ENCODE assay signal across 8 cellular contexts in genomic region chr1:151763990-151764389, GRCh38. TPM values are rescaled to one million over a fixed set of nuclear protein-coding genes. Genes with fewer than 3 reads are reported as not detected.
DNase-seq lines count a peak whose midpoint lies in the region; ATAC-seq, FAIRE-seq and TF ChIP-seq lines count a peak whose summit lies in the region.

No MANE protein-coding gene starts in this region.

- no peaks in the 10 kb centered on the region for H3K9me3 ChIP-seq in T-helper 17 cell (ENCODE audit: control insufficient read depth, low read length, poor library complexity, severe bottlenecking)
- no peaks in the 10 kb centered on the region for H3K9me3 ChIP-seq in skeletal muscle satellite cell (replicated peaks; ENCODE audit: low read length)

- DNase-seq in GM12892 (ENCODE audit: insufficient read length) (no peak), T-helper 17 cell (no peak), foreskin keratinocyte (no peak), SIG-M5 (lab: John Stamatoyannopoulos, UW) (no peak), D341Med (ENCODE audit: low spot score) (no peak)

- no peaks in the 10 kb centered on the region for H3K27me3 Mint-ChIP-seq in T-helper 17 cell

- FAIRE-seq in GM12892 (lab: Jason Lieb, UNC), result peak; percentile 54

- peak overlapping the region; percentile 87 for H3K9ac ChIP-seq in skeletal muscle satellite cell (ENCODE audit: low read depth, low read length)

- H3K36me3 Mint-ChIP-seq in T-helper 17 cell (ENCODE audit: low read depth), result no peaks in the 10 kb centered on the region

- H3K4me1 Mint-ChIP-seq in T-helper 17 cell, result peaks cover 11% of the 10 kb centered on the region

- peak overlapping the region; percentile 74 for H3K4me3 ChIP-seq in skeletal muscle satellite cell (ENCODE audit: low read length)

- H3K27ac ChIP-seq in foreskin keratinocyte, result peak overlapping the region; percentile 78

- TF ChIP-seq POLR2A in GM12892 (IDR thresholded peaks at IDR 0.05; ENCODE audit: low read depth, low read length), result no peak

- peak overlapping the region; percentile 92 for H3K4me2 ChIP-seq in skeletal muscle satellite cell (ENCODE audit: low read length)

- H3K36me3 ChIP-seq in skeletal muscle satellite cell (ENCODE audit: insufficient read depth, low read length), result peaks cover 25% of the 10 kb centered on the region

- TF ChIP-seq CTCF in foreskin keratinocyte (conservative IDR thresholded peaks at IDR 0.05), result no peak

- H3K27me3 ChIP-seq in foreskin keratinocyte, result no peaks in the 10 kb centered on the region
- H3K27me3 ChIP-seq in skeletal muscle satellite cell (ENCODE audit: control insufficient read depth, insufficient read depth, low read length), result no peaks in the 10 kb centered on the region

- peaks cover 8% of the 10 kb centered on the region for H3K4me1 ChIP-seq in foreskin keratinocyte
- H3K4me1 ChIP-seq in skeletal muscle satellite cell (ENCODE audit: control insufficient read depth, insufficient read depth, low read length), result peaks cover 15% of the 10 kb centered on the region

- peak overlapping the region; percentile 94 for H3K27ac Mint-ChIP-seq in T-helper 17 cell

- peak overlapping the region; percentile 94 for H3K4me3 Mint-ChIP-seq in T-helper 17 cell

- ATAC-seq in T-helper 17 cell (no peak), foreskin keratinocyte (no peak), GM18520 (IDR thresholded peaks at IDR 0.05; ENCODE audit: unreplicated experiment) (no peak), HG03520 (IDR thresholded peaks at IDR 0.05; ENCODE audit: unreplicated experiment) (no peak)

RNA-seq across cellular contexts. Expression of gene MRPL9, which starts 0.7 kb away (rescaled TPM):
- polyA plus RNA-seq in GM12892 (2012; ENCODE audit: missing spikeins), result 95.4 TPM
- total RNA-seq in T-helper 17 cell (100 to 1,000 TPM in 1 of 2 donors, 10 to 100 TPM in 1; 99.8 to 124 TPM), foreskin keratinocyte (91.3 and 101 TPM in 2 replicates)
- 98.1 and 105 TPM in 2 replicates for polyA plus RNA-seq in foreskin keratinocyte
- total RNA-seq in skeletal muscle satellite cell (2012; rRNA removed), result 85.0 and 104 TPM in 2 replicates

RNA-seq across cellular contexts. Expression of gene TDRKH, which starts 26.3 kb away (rescaled TPM):
- polyA plus RNA-seq in GM12892 (2012; ENCODE audit: missing spikeins), result 6.4 TPM
- total RNA-seq in T-helper 17 cell (10 to 100 TPM; 11.3 to 17.7 TPM), foreskin keratinocyte (9.4 and 12.4 TPM in 2 replicates)
- polyA plus RNA-seq in foreskin keratinocyte, result 5.2 and 6.2 TPM in 2 replicates
- total RNA-seq in skeletal muscle satellite cell (2012; rRNA removed), result 1.5 and 2.0 TPM in 2 replicates

RNA-seq across cellular contexts. Expression of gene LINGO4, which starts 41.2 kb away (rescaled TPM):
- polyA plus RNA-seq in GM12892 (2012; ENCODE audit: missing spikeins), result not detected
- 1 to 10 TPM in 1 of 2 donors, under 1 TPM in 1; 0.77 to 1.6 TPM for total RNA-seq in T-helper 17 cell
- total RNA-seq in foreskin keratinocyte, result not detected in 2 replicates
- not detected in 2 replicates for polyA plus RNA-seq in foreskin keratinocyte
- not detected in 2 replicates for total RNA-seq in skeletal muscle satellite cell (2012; rRNA removed)

RNA-seq across cellular contexts. Expression of gene RIIAD1, which starts 42.7 kb away (rescaled TPM):
- not detected for polyA plus RNA-seq in GM12892 (2012; ENCODE audit: missing spikeins)
- total RNA-seq in T-helper 17 cell (not detected), foreskin keratinocyte (not detected in 2 replicates)
- polyA plus RNA-seq in foreskin keratinocyte, result not detected in 2 replicates
- total RNA-seq in skeletal muscle satellite cell (2012; rRNA removed), result not detected in 2 replicates

RNA-seq across cellular contexts. Expression of gene CELF3, which starts 47.4 kb away (rescaled TPM):
- not detected for polyA plus RNA-seq in GM12892 (2012; ENCODE audit: missing spikeins)
- total RNA-seq in T-helper 17 cell (under 1 TPM in 1 of 2 donors, not detected in 1; 0.34 TPM), foreskin keratinocyte (not detected in 2 replicates)
- not detected in 2 replicates for polyA plus RNA-seq in foreskin keratinocyte
- total RNA-seq in skeletal muscle satellite cell (2012; rRNA removed), result not detected in 2 replicates
